Comparison of ENCODE assay signal across 2 cellular contexts in the genomic region with DNA sequence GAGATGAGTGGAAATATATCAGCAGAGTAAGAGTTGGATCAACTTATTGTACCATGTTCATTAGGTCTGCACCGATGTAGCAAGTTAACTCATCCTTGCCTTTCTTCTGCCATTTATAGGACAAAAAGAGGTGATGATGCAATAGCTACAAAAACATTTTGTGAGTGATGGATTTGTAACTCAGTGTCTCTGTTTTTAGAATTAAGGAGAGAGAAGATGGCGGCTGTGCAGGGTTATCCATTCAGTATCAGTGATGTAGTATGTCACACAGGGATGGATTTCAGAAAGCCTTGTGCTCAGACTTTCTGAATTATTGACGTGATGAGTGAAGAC.
TF ChIP-seq lines count a peak whose summit lies in the region.

No MANE protein-coding gene starts in this region.

TF ChIP-seq in SK-N-SH treated with all-trans-retinoic acid at 6 μM for 48 hours, 23 proteins besides CTCF, POLR2A, EP300 and RAD21 (continues in another document):
- TF ChIP-seq TCF4 (CRISPR knock-in tag; IDR thresholded peaks at IDR 0.05; ENCODE audit: borderline replicate concordance): no peak
- no peak for TF ChIP-seq ZNF70 (CRISPR knock-in tag; IDR thresholded peaks at IDR 0.05)
- TF ChIP-seq GLIS3 (CRISPR knock-in tag; IDR thresholded peaks at IDR 0.05): no peak
- TF ChIP-seq TOX (CRISPR knock-in tag; IDR thresholded peaks at IDR 0.05; ENCODE audit: borderline replicate concordance): no peak
- TF ChIP-seq, protein P1, sequence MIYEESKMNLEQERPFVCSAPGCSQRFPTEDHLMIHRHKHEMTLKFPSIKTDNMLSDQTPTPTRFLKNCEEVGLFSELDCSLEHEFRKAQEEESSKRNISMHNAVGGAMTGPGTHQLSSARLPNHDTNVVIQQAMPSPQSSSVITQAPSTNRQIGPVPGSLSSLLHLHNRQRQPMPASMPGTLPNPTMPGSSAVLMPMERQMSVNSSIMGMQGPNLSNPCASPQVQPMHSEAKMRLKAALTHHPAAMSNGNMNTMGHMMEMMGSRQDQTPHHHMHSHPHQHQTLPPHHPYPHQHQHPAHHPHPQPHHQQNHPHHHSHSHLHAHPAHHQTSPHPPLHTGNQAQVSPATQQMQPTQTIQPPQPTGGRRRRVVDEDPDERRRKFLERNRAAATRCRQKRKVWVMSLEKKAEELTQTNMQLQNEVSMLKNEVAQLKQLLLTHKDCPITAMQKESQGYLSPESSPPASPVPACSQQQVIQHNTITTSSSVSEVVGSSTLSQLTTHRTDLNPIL (CRISPR knock-in tag; IDR thresholded peaks at IDR 0.05; ENCODE audit: low read depth): no peak
- TF ChIP-seq ARNTL (CRISPR knock-in tag; IDR thresholded peaks at IDR 0.05; ENCODE audit: borderline replicate concordance, low read depth): no peak
- TF ChIP-seq, protein P2, sequence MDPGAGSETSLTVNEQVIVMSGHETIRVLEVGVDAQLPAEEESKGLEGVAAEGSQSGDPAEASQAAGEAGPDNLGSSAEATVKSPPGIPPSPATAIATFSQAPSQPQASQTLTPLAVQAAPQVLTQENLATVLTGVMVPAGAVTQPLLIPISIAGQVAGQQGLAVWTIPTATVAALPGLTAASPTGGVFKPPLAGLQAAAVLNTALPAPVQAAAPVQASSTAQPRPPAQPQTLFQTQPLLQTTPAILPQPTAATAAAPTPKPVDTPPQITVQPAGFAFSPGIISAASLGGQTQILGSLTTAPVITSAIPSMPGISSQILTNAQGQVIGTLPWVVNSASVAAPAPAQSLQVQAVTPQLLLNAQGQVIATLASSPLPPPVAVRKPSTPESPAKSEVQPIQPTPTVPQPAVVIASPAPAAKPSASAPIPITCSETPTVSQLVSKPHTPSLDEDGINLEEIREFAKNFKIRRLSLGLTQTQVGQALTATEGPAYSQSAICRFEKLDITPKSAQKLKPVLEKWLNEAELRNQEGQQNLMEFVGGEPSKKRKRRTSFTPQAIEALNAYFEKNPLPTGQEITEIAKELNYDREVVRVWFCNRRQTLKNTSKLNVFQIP (CRISPR knock-in tag; IDR thresholded peaks at IDR 0.05; ENCODE audit: borderline replicate concordance, low read depth): no peak
- TF ChIP-seq ESRRG (CRISPR knock-in tag; IDR thresholded peaks at IDR 0.05): peak; percentile 4; the same call in 1 of the 2 replicates
- TF ChIP-seq SNAI2 (CRISPR knock-in tag; IDR thresholded peaks at IDR 0.05): peak; percentile 17; the same call in 1 of the 2 replicates
- no peak for TF ChIP-seq BACH2 (CRISPR knock-in tag; IDR thresholded peaks at IDR 0.05; ENCODE audit: borderline replicate concordance)
- no peak for TF ChIP-seq ZNF8 (CRISPR knock-in tag; IDR thresholded peaks at IDR 0.05)
- TF ChIP-seq RARB (CRISPR knock-in tag; IDR thresholded peaks at IDR 0.05): no peak
- 0 out of 2 replicates have a peak, but pooled peaks have one; percentile 48 for TF ChIP-seq ZFP3 (CRISPR knock-in tag; IDR thresholded peaks at IDR 0.05)
- no peak for TF ChIP-seq ZFP30 (CRISPR knock-in tag; IDR thresholded peaks at IDR 0.05)
- TF ChIP-seq, protein P3, sequence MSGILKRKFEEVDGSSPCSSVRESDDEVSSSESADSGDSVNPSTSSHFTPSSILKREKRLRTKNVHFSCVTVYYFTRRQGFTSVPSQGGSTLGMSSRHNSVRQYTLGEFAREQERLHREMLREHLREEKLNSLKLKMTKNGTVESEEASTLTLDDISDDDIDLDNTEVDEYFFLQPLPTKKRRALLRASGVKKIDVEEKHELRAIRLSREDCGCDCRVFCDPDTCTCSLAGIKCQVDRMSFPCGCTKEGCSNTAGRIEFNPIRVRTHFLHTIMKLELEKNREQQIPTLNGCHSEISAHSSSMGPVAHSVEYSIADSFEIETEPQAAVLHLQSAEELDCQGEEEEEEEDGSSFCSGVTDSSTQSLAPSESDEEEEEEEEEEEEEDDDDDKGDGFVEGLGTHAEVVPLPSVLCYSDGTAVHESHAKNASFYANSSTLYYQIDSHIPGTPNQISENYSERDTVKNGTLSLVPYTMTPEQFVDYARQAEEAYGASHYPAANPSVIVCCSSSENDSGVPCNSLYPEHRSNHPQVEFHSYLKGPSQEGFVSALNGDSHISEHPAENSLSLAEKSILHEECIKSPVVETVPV (CRISPR knock-in tag; IDR thresholded peaks at IDR 0.05): no peak
- TF ChIP-seq, protein P4, sequence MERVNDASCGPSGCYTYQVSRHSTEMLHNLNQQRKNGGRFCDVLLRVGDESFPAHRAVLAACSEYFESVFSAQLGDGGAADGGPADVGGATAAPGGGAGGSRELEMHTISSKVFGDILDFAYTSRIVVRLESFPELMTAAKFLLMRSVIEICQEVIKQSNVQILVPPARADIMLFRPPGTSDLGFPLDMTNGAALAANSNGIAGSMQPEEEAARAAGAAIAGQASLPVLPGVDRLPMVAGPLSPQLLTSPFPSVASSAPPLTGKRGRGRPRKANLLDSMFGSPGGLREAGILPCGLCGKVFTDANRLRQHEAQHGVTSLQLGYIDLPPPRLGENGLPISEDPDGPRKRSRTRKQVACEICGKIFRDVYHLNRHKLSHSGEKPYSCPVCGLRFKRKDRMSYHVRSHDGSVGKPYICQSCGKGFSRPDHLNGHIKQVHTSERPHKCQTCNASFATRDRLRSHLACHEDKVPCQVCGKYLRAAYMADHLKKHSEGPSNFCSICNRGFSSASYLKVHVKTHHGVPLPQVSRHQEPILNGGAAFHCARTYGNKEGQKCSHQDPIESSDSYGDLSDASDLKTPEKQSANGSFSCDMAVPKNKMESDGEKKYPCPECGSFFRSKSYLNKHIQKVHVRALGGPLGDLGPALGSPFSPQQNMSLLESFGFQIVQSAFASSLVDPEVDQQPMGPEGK (CRISPR knock-in tag; IDR thresholded peaks at IDR 0.05; ENCODE audit: borderline replicate concordance): no peak
- no peak for TF ChIP-seq CSDC2 (CRISPR knock-in tag; IDR thresholded peaks at IDR 0.05)
- no peak for TF ChIP-seq PPARA (CRISPR knock-in tag; IDR thresholded peaks at IDR 0.05; ENCODE audit: borderline replicate concordance)

TF ChIP-seq in HepG2, 621 proteins besides CTCF, POLR2A, EP300 and RAD21 (continues in another document):
- TF ChIP-seq NR2F1 (CRISPR knock-in tag; IDR thresholded peaks at IDR 0.05) (no peak), NONO (IDR thresholded peaks at IDR 0.05) (no peak), NONO (CRISPR knock-in tag; conservative IDR thresholded peaks at IDR 0.05) (no peak), ZKSCAN5 (CRISPR knock-in tag; IDR thresholded peaks at IDR 0.05) (no peak), ARHGAP35 (CRISPR knock-in tag; IDR thresholded peaks at IDR 0.05; ENCODE audit: borderline replicate concordance) (no peak), NFRKB (IDR thresholded peaks at IDR 0.05) (no peak), RARA (CRISPR knock-in tag; IDR thresholded peaks at IDR 0.05) (no peak), STAG1 (CRISPR knock-in tag; IDR thresholded peaks at IDR 0.05) (no peak), ZNF879 (CRISPR knock-in tag; IDR thresholded peaks at IDR 0.05) (no peak), CEBPB (IDR thresholded peaks at IDR 0.05; ENCODE audit: borderline replicate concordance, low read depth, low read length) (peak; percentile 84; the same call in 1 of the 2 replicates), ZNF331 (CRISPR knock-in tag; IDR thresholded peaks at IDR 0.05) (no peak), ZNF780A (CRISPR knock-in tag; IDR thresholded peaks at IDR 0.05) (no peak), ZSCAN31 (CRISPR knock-in tag; IDR thresholded peaks at IDR 0.05; ENCODE audit: low read depth) (no peak), EZH2 (conservative IDR thresholded peaks at IDR 0.05; ENCODE audit: low read depth, low read length) (no peak), NFKBIZ (CRISPR knock-in tag; IDR thresholded peaks at IDR 0.05) (no peak)
- TF ChIP-seq, protein P5, sequence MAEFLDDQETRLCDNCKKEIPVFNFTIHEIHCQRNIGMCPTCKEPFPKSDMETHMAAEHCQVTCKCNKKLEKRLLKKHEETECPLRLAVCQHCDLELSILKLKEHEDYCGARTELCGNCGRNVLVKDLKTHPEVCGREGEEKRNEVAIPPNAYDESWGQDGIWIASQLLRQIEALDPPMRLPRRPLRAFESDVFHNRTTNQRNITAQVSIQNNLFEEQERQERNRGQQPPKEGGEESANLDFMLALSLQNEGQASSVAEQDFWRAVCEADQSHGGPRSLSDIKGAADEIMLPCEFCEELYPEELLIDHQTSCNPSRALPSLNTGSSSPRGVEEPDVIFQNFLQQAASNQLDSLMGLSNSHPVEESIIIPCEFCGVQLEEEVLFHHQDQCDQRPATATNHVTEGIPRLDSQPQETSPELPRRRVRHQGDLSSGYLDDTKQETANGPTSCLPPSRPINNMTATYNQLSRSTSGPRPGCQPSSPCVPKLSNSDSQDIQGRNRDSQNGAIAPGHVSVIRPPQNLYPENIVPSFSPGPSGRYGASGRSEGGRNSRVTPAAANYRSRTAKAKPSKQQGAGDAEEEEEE (CRISPR knock-in tag; IDR thresholded peaks at IDR 0.05; ENCODE audit: borderline replicate concordance): no peak
- TF ChIP-seq, protein P6, sequence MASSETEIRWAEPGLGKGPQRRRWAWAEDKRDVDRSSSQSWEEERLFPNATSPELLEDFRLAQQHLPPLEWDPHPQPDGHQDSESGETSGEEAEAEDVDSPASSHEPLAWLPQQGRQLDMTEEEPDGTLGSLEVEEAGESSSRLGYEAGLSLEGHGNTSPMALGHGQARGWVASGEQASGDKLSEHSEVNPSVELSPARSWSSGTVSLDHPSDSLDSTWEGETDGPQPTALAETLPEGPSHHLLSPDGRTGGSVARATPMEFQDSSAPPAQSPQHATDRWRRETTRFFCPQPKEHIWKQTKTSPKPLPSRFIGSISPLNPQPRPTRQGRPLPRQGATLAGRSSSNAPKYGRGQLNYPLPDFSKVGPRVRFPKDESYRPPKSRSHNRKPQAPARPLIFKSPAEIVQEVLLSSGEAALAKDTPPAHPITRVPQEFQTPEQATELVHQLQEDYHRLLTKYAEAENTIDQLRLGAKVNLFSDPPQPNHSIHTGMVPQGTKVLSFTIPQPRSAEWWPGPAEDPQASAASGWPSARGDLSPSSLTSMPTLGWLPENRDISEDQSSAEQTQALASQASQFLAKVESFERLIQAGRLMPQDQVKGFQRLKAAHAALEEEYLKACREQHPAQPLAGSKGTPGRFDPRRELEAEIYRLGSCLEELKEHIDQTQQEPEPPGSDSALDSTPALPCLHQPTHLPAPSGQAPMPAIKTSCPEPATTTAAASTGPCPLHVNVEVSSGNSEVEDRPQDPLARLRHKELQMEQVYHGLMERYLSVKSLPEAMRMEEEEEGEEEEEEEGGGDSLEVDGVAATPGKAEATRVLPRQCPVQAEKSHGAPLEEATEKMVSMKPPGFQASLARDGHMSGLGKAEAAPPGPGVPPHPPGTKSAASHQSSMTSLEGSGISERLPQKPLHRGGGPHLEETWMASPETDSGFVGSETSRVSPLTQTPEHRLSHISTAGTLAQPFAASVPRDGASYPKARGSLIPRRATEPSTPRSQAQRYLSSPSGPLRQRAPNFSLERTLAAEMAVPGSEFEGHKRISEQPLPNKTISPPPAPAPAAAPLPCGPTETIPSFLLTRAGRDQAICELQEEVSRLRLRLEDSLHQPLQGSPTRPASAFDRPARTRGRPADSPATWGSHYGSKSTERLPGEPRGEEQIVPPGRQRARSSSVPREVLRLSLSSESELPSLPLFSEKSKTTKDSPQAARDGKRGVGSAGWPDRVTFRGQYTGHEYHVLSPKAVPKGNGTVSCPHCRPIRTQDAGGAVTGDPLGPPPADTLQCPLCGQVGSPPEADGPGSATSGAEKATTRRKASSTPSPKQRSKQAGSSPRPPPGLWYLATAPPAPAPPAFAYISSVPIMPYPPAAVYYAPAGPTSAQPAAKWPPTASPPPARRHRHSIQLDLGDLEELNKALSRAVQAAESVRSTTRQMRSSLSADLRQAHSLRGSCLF (CRISPR knock-in tag; IDR thresholded peaks at IDR 0.05; ENCODE audit: borderline replicate concordance): no peak
- TF ChIP-seq, protein P7, sequence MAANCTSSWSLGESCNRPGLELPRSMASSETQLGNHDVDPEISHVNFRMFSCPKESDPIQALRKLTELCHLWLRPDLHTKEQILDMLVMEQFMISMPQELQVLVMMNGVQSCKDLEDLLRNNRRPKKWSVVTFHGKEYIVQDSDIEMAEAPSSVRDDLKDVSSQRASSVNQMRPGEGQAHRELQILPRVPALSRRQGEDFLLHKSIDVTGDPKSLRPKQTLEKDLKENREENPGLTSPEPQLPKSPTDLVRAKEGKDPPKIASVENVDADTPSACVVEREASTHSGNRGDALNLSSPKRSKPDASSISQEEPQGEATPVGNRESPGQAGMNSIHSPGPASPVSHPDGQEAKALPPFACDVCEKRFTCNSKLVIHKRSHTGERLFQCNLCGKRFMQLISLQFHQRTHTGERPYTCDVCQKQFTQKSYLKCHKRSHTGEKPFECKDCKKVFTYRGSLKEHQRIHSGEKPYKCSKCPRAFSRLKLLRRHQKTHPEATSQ (CRISPR knock-in tag; IDR thresholded peaks at IDR 0.05; ENCODE audit: borderline replicate concordance): no peak
- TF ChIP-seq, protein P8, sequence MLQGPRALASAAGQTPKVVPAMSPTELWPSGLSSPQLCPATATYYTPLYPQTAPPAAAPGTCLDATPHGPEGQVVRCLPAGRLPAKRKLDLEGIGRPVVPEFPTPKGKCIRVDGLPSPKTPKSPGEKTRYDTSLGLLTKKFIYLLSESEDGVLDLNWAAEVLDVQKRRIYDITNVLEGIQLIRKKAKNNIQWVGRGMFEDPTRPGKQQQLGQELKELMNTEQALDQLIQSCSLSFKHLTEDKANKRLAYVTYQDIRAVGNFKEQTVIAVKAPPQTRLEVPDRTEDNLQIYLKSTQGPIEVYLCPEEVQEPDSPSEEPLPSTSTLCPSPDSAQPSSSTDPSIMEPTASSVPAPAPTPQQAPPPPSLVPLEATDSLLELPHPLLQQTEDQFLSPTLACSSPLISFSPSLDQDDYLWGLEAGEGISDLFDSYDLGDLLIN (CRISPR knock-in tag; IDR thresholded peaks at IDR 0.05; ENCODE audit: borderline replicate concordance): no peak
- TF ChIP-seq, protein P9, sequence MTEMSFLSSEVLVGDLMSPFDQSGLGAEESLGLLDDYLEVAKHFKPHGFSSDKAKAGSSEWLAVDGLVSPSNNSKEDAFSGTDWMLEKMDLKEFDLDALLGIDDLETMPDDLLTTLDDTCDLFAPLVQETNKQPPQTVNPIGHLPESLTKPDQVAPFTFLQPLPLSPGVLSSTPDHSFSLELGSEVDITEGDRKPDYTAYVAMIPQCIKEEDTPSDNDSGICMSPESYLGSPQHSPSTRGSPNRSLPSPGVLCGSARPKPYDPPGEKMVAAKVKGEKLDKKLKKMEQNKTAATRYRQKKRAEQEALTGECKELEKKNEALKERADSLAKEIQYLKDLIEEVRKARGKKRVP (CRISPR knock-in tag; IDR thresholded peaks at IDR 0.05): peak in 1 of 2 experiments; percentile 61; a peak in 1 of 4 replicates
- TF ChIP-seq, protein P10, sequence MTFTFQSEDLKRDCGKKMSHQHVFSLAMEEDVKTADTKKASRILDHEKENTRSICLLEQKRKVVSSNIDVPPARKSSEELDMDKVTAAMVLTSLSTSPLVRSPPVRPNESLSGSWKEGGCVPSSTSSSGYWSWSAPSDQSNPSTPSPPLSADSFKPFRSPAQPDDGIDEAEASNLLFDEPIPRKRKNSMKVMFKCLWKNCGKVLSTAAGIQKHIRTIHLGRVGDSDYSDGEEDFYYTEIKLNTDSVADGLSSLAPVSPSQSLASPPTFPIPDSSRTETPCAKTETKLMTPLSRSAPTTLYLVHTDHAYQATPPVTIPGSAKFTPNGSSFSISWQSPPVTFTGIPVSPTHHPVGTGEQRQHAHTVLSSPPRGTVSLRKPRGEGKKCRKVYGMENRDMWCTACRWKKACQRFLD (CRISPR knock-in tag; IDR thresholded peaks at IDR 0.05; ENCODE audit: borderline replicate concordance): no peak
